ENCODE assay signal across 1 cellular context in genomic region chr17:4140125-4140524, GRCh38.
TF ChIP-seq lines count a peak whose summit lies in the region.

No MANE protein-coding gene starts in this region.

TF ChIP-seq in HepG2, 621 proteins besides CTCF, POLR2A, EP300 and RAD21 (continued from another document):
- no peak for TF ChIP-seq BCLAF1 (IDR thresholded peaks at IDR 0.05)
- TF ChIP-seq DMAP1 (CRISPR knock-in tag; IDR thresholded peaks at IDR 0.05), result no peak
- TF ChIP-seq ZNF567 (CRISPR knock-in tag; IDR thresholded peaks at IDR 0.05; ENCODE audit: borderline replicate concordance), result no peak
- no peak for TF ChIP-seq ZNF576 (CRISPR knock-in tag; IDR thresholded peaks at IDR 0.05)
- no peak for TF ChIP-seq JUNB (CRISPR knock-in tag; IDR thresholded peaks at IDR 0.05; ENCODE audit: borderline replicate concordance)
